8 cellular contexts compared by ENCODE assay signal in the genomic region with DNA sequence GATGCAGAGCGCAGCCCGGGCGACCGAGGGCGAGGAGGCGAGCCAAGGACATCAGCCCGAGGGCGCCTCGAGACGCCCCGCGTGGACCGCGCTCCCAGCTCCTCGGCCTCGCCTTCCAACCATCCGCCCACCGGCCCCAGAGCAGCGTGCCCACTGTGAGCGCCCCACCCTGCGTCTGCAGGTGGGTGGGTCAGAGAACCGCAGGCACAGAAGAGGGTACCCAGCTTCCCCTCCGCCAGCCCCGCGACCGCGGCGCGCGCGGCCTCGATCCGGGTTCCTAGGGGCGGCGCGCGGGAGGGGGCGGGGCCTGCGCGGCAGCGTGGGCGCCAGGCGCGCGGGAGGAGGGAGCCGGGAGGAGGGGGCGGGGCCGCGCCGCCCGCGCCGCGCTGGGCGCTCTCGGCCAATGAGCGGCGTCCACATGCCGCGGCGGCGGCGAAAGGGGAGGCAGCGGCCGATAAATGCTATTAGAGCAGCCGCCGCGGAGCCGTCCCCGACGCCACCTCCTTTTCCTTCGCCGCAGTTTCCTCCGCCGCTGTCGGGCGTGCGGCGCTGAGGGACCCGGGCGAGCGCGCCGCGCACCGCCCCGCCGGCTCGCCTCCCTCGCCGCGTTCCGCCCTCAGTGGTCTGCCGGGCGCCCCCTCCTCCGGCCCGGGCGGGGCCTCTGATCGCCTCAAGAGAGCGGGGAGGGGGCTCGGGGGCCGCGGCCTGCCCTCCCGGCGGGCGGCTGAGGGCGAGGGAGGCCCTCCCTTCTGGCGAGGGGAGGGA.
DNase-seq lines count a peak whose midpoint lies in the region; ATAC-seq and TF ChIP-seq lines count a peak whose summit lies in the region.

A gene (plus strand): TSS at position 464 of the 765 bp plus-strand sequence. CDS start 543 bp downstream, outside the sequence.

- H3K9ac ChIP-seq in iPS-20b (ENCODE audit: low read depth, low read length): peak within 1 kb of the TSS; percentile 97

- peaks cover 14% of the 10 kb centered on the region; the same call in 1 of the 2 replicates for H3K27me3 ChIP-seq in iPS-20b (ENCODE audit: insufficient read depth, low read length)

- no peak for TF ChIP-seq CTCF in VCaP (conservative IDR thresholded peaks at IDR 0.05)

- peak; percentile 97 for DNase-seq in ACHN
- peak; percentile 96 for DNase-seq in NCI-H2196 (lab: John Stamatoyannopoulos, UW; ENCODE audit: unreplicated experiment)
- DNase-seq in T47D (ENCODE audit: low read depth in 1 of 2, low spot score in 1 of 2): peak; percentile 97 to 98

- H3K36me3 ChIP-seq in iPS-20b (ENCODE audit: insufficient read depth, low read depth, low read length): peaks cover 39% of the 10 kb centered on the region

- H3K4me3 ChIP-seq in iPS-20b (ENCODE audit: low read length) (peak within 1 kb of the TSS; percentile 99), skin epidermis (peak within 1 kb of the TSS; percentile 85 to 97 (median 92))

- in situ Hi-C loops in ACHN (cut with HindIII; ENCODE audit: low pct_ligation_motif_present, low pct_unique_long_range_greater_than_20kb, low sequenced_read_pairs) (no loop called here), T47D (cut with HindIII; ENCODE audit: low pct_unique_long_range_greater_than_20kb, low sequenced_read_pairs) (no loop called here)

- H3K27ac ChIP-seq in VCaP (peak within 1 kb of the TSS; percentile 97), iPS-20b (ENCODE audit: low read length) (peak within 1 kb of the TSS; percentile 45), skin epidermis (peak within 1 kb of the TSS; percentile 97 to 100 (median 99))

- ATAC-seq in GM18870 (IDR thresholded peaks at IDR 0.05; ENCODE audit: unreplicated experiment) (peak; percentile 42), HG03103 (IDR thresholded peaks at IDR 0.05; ENCODE audit: low read depth, unreplicated experiment) (peak; percentile 63)

- peaks cover 31% of the 10 kb centered on the region for H3K4me1 ChIP-seq in iPS-20b (ENCODE audit: insufficient read depth, low read length)

- H3K9me3 ChIP-seq in iPS-20b (ENCODE audit: insufficient read depth, low read depth, low read length): no peaks in the 10 kb centered on the region

Comparison
In these comparisons a context has a peak if more than half of its experiments do, and no peak if none do; other contexts are left out.
1. Peak in every context shown above with its lines: DNase-seq, ATAC-seq, H3K4me3 ChIP-seq and H3K27ac ChIP-seq.
2. H3K27ac ChIP-seq: peak in every context shown above with its lines; median percentile 99 in skin epidermis; 97 in VCaP; 45 in iPS-20b.